ENCODE assay signal across 21 cellular contexts in the genomic region with DNA sequence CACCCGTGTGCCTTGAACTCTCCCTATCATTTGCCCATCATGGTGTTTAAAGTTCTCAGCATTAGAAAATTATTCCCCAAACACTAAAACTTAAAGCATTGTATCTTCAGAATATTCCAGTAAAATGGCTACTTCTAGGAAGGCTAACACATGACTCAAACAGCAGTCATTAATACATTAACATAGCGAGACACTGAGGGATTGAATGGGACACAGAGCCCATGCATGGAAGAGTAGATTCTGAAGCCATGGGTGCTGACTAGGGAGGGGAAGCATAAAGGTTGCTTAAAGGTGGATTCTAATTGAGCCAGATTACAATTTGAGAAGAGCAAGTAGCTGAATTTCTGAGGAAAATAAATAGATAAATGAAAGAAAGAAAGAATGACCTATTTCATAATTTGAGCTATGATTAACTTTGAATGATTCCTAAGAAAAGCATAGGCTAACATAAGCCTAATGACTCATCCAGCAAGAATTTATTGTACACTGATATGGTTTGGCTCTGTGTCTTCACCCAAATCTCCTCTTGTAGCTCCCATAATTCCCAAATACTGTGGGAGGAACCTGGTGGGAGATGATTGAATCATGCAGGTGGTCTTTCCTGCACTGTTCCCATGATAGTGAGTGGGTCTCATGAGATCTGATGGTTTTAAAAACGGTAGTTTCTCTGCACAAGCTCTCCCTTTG.
DNase-seq lines count a peak whose midpoint lies in the region; ATAC-seq and TF ChIP-seq lines count a peak whose summit lies in the region.
"Had no signal": no experiment of that assay in that cellular context is flagged by ENCODE, and none has a peak within 500 bp of the region (broad histone marks: within the 10 kb centered on the region; RNA-seq: fewer than 3 reads in every experiment).

No MANE protein-coding gene starts in this region.

- H3K4me1 ChIP-seq in skeletal muscle satellite cell (ENCODE audit: control insufficient read depth, insufficient read depth, low read length) = peaks cover 43% of the 10 kb centered on the region
- no peaks in the 10 kb centered on the region for H3K4me1 ChIP-seq in right atrium auricular region
- H3K4me1 ChIP-seq: heart left ventricle, spleen had no signal

- H3K27ac ChIP-seq in right atrium auricular region = no peak overlapping the region
- H3K27ac ChIP-seq: C4-2B, heart left ventricle, ovary, spleen had no signal

- no peaks in the 10 kb centered on the region for H3K27me3 Mint-ChIP-seq in HFFc6 (ENCODE audit: insufficient read depth)
- H3K27me3 Mint-ChIP-seq in mesothelial cell of epicardium (ENCODE audit: low read depth) = no peaks in the 10 kb centered on the region

- H3K36me3 Mint-ChIP-seq in HFFc6 (ENCODE audit: low read depth) (no peaks in the 10 kb centered on the region), mesothelial cell of epicardium (no peaks in the 10 kb centered on the region)
- H3K36me3 Mint-ChIP-seq: T-cell had no signal

- peak overlapping the region; percentile 49 for H3K4me2 ChIP-seq in skeletal muscle satellite cell (ENCODE audit: low read length)

- no peaks in the 10 kb centered on the region for H3K27me3 ChIP-seq in skeletal muscle satellite cell (ENCODE audit: control insufficient read depth, insufficient read depth, low read length)
- no peaks in the 10 kb centered on the region for H3K27me3 ChIP-seq in right atrium auricular region
- H3K27me3 ChIP-seq: heart left ventricle, ovary, spleen had no signal

- DNase-seq in HFFc6 (peak; percentile 55), fibroblast of peridontal ligament (ENCODE audit: extremely low read depth) (peak; percentile 76), mesothelial cell of epicardium (ENCODE audit: low spot score in 2 of 2, unreplicated experiment in 2 of 2) (no peak), right atrium auricular region (ENCODE audit: low spot score) (no peak)
- DNase-seq: activated CD4-positive, CD25-positive, alpha-beta regulatory T cell; activated naive CD4-positive, alpha-beta T cell; endodermal cell; heart left ventricle; Karpas-422; left cardiac atrium; NCI-H1436 treated with DMSO at 0.1 percent for 48 hours; NCI-H510A; ovary; spleen; stimulated activated naive CD4-positive, alpha-beta T cell treated with Interleukin-2 at 50 U/mL for 16 hours; T-cell had no signal

- H3K4me3 Mint-ChIP-seq in HFFc6 (peak overlapping the region; percentile 52), mesothelial cell of epicardium (no peak overlapping the region)
- H3K4me3 Mint-ChIP-seq: endodermal cell, T-cell had no signal

- H3K4me1 Mint-ChIP-seq in HFFc6 (ENCODE audit: low read depth) (peaks cover 62% of the 10 kb centered on the region), mesothelial cell of epicardium (peaks cover 24% of the 10 kb centered on the region)
- H3K4me1 Mint-ChIP-seq: T-cell had no signal

- H3K36me3 ChIP-seq in skeletal muscle satellite cell (ENCODE audit: insufficient read depth, low read length) (no peaks in the 10 kb centered on the region), right atrium auricular region (no peaks in the 10 kb centered on the region)
- H3K36me3 ChIP-seq: HAP-1, heart left ventricle, ovary, spleen had no signal

- H3K27ac Mint-ChIP-seq in HFFc6 = peak overlapping the region; percentile 67
- no peak overlapping the region for H3K27ac Mint-ChIP-seq in mesothelial cell of epicardium
- H3K27ac Mint-ChIP-seq: endodermal cell, T-cell had no signal

- ATAC-seq in SK-N-SH treated with all-trans-retinoic acid at 6 μM for 48 hours (peak; percentile 88), HG03108 (IDR thresholded peaks at IDR 0.05; ENCODE audit: unreplicated experiment) (no peak)
- ATAC-seq: heart left ventricle, left cardiac atrium, T-cell had no signal

- H3K9ac ChIP-seq in skeletal muscle satellite cell (ENCODE audit: low read depth, low read length) = peak overlapping the region; percentile 1

- H3K4me3 ChIP-seq in skeletal muscle satellite cell (ENCODE audit: low read length) (no peak overlapping the region), right atrium auricular region (no peak overlapping the region)
- H3K4me3 ChIP-seq: HAP-1, heart left ventricle, ovary, spleen had no signal

- H3K9me3 Mint-ChIP-seq in HFFc6 (no peaks in the 10 kb centered on the region), mesothelial cell of epicardium (no peaks in the 10 kb centered on the region)
- H3K9me3 Mint-ChIP-seq: T-cell had no signal

- TF ChIP-seq CTCF in HFFc6 (IDR thresholded peaks at IDR 0.05) (no peak), mesothelial cell of epicardium (IDR thresholded peaks at IDR 0.05; ENCODE audit: unreplicated experiment) (no peak), right atrium auricular region (IDR thresholded peaks at IDR 0.05) (no peak)

- H3K9me3 ChIP-seq in skeletal muscle satellite cell (replicated peaks; ENCODE audit: low read length) = no peaks in the 10 kb centered on the region
- H3K9me3 ChIP-seq in right atrium auricular region = no peaks in the 10 kb centered on the region
- H3K9me3 ChIP-seq: HAP-1, heart left ventricle, ovary, spleen had no signal

TF ChIP-seq in SK-N-SH treated with all-trans-retinoic acid at 6 μM for 48 hours, 23 proteins besides CTCF, POLR2A, EP300 and RAD21:
- 0 out of 2 replicates have a peak, but pooled peaks have one; percentile 5 for TF ChIP-seq ISL1 (CRISPR knock-in tag; IDR thresholded peaks at IDR 0.05)
- TF ChIP-seq, protein P1, sequence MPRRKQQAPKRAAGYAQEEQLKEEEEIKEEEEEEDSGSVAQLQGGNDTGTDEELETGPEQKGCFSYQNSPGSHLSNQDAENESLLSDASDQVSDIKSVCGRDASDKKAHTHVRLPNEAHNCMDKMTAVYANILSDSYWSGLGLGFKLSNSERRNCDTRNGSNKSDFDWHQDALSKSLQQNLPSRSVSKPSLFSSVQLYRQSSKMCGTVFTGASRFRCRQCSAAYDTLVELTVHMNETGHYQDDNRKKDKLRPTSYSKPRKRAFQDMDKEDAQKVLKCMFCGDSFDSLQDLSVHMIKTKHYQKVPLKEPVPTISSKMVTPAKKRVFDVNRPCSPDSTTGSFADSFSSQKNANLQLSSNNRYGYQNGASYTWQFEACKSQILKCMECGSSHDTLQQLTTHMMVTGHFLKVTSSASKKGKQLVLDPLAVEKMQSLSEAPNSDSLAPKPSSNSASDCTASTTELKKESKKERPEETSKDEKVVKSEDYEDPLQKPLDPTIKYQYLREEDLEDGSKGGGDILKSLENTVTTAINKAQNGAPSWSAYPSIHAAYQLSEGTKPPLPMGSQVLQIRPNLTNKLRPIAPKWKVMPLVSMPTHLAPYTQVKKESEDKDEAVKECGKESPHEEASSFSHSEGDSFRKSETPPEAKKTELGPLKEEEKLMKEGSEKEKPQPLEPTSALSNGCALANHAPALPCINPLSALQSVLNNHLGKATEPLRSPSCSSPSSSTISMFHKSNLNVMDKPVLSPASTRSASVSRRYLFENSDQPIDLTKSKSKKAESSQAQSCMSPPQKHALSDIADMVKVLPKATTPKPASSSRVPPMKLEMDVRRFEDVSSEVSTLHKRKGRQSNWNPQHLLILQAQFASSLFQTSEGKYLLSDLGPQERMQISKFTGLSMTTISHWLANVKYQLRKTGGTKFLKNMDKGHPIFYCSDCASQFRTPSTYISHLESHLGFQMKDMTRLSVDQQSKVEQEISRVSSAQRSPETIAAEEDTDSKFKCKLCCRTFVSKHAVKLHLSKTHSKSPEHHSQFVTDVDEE (CRISPR knock-in tag; IDR thresholded peaks at IDR 0.05) = no peak

Comparison
In these comparisons a context has a peak if more than half of its experiments do, and no peak if none do; other contexts are left out.
1. DNase-seq: peak in HFFc6 (single experiment) and fibroblast of peridontal ligament (single experiment); none in mesothelial cell of epicardium (0 of 2) and right atrium auricular region (single experiment).